8 cellular contexts compared by ENCODE assay signal in genomic region chr13:97261254-97262015, GRCh38. TPM values are rescaled to one million over a fixed set of nuclear protein-coding genes. Genes with fewer than 3 reads are reported as not detected.
A peak's percentile ranks its signal among the peaks of the same experiment; 100 is the strongest.
DNase-seq lines count a peak whose midpoint lies in the region; ATAC-seq, FAIRE-seq and TF ChIP-seq lines count a peak whose summit lies in the region.

No MANE protein-coding gene starts in this region.

- peak overlapping the region; percentile 16 for H3K27ac ChIP-seq in caudate nucleus (ENCODE audit: low read depth, low read length)
- peak overlapping the region in 2 of 4 donors; percentile 10 to 68 for H3K27ac ChIP-seq in pancreas

- H3K9me3 ChIP-seq in pancreas = no peaks in the 10 kb centered on the region

- DNase-seq in stimulated activated naive CD4-positive, alpha-beta T cell treated with Interleukin-2 at 50 U/mL for 16 hours (lab: John Stamatoyannopoulos, UW) = peak; percentile 24
- DNase-seq in stimulated activated naive CD4-positive, alpha-beta T cell (lab: John Stamatoyannopoulos, UW) = no peak
- DNase-seq in caudate nucleus (lab: John Stamatoyannopoulos, UW) (peak in 2 of 61 donors; percentile 12 to 32), UCSD-AML1 (lab: John Stamatoyannopoulos, UW; ENCODE audit: unreplicated experiment) (no peak), pancreas (no peak), cortex of kidney (lab: John Stamatoyannopoulos, UW) (no peak)
- DNase-seq in stimulated activated CD8-positive, alpha-beta memory T cell treated with anti-CD3 and anti-CD28 coated beads, Interleukin-4, amount 100 ng/mL, for 48 hours = peak; percentile 41

- FAIRE-seq in pancreas (lab: Jason Lieb, UNC) = no peak

- WGBS in pancreas, 2 donors = 51 to 54% methylated on average over 10 of the region's 10 CpGs

- H3K4me3 ChIP-seq in pancreas = no peak overlapping the region

- no peaks in the 10 kb centered on the region for H3K36me3 ChIP-seq in pancreas

- peak; percentile 63 for ATAC-seq in HG03432 (IDR thresholded peaks at IDR 0.05; ENCODE audit: unreplicated experiment)
- ATAC-seq in pancreas = no peak

- intact Hi-C loops in pancreas (cut with DNase I) = no loop called here

- H3K4me1 ChIP-seq in pancreas = peaks cover 56 to 77% (median 65%) of the 10 kb centered on the region in 3 donors

- H3K27me3 ChIP-seq in pancreas = no peaks in the 10 kb centered on the region

- no peak for TF ChIP-seq CTCF in pancreas (IDR thresholded peaks at IDR 0.05)

RNA-seq across cellular contexts. Expression of gene MBNL2, which starts 39.3 kb away (rescaled TPM):
- 10 to 100 TPM; 32.5 to 66.5 (median 46.4) TPM for total RNA-seq in pancreas
- polyA plus RNA-seq in pancreas = 10 to 100 TPM in 1 of 2 donors, 1 to 10 TPM in 1; 8.9 to 16.5 TPM

Comparison
In these comparisons a context has a peak if more than half of its experiments do, and no peak if none do; other contexts are left out.
1. DNase-seq: peak in stimulated activated naive CD4-positive, alpha-beta T cell treated with Interleukin-2 at 50 U/mL for 16 hours (single experiment) and stimulated activated CD8-positive, alpha-beta memory T cell treated with anti-CD3 and anti-CD28 coated beads, Interleukin-4, amount 100 ng/mL, for 48 hours (single experiment); none in stimulated activated naive CD4-positive, alpha-beta T cell (0 of 6), UCSD-AML1 (single experiment), pancreas (0 of 6) and cortex of kidney (single experiment).